ENCODE assay signal across 25 cellular contexts in genomic region chr3:48460517-48460902, GRCh38.
"Had no signal": no experiment of that assay in that cellular context is flagged by ENCODE, and none has a peak within 500 bp of the region (broad histone marks: within the 10 kb centered on the region; RNA-seq: fewer than 3 reads in every experiment).

No MANE protein-coding gene starts in this region.

- H3K4me3 Mint-ChIP-seq: activated B cell treated with CpG ODN at 0.5 μM for 24 hours; activated T-helper 1 cell treated with anti-CD3 and anti-CD28 coated beads, Interleukin-12 subunit alpha, Interleukin-12 subunit beta, Interleukin-2, Interleukin-4 antibody, amounts not matched to agents 30 ng/mL and 10 ng/mL and 1 ng/mL, durations not matched to agents 14 hours and 24 hours and 36 hours; mesothelial cell of epicardium; stimulated activated naive B cell treated with anti-CD40 and anti-IgM and Interleukin-4, amounts not matched to agents 10 μg/mL and 1 μg/mL and 100 μg/mL, for 72 hours had no signal

- H3K4me3 ChIP-seq: cardiac muscle cell, colonic mucosa, esophagus squamous epithelium, heart right ventricle, psoas muscle, sigmoid colon, stomach, tibial artery, upper lobe of right lung had no signal

- H3K27me3 ChIP-seq: cardiac muscle cell, colonic mucosa, esophagus squamous epithelium, heart right ventricle, sigmoid colon, stomach, tibial artery, upper lobe of right lung had no signal

- ATAC-seq: heart right ventricle; psoas muscle; SK-N-SH treated with all-trans-retinoic acid at 6 μM for 48 hours; stimulated activated naive B cell treated with anti-CD40 and anti-IgM and Interleukin-4, amounts not matched to agents 10 μg/mL and 1 μg/mL and 100 μg/mL, for 72 hours had no signal

- H3K9me3 ChIP-seq: colonic mucosa, esophagus squamous epithelium, heart right ventricle, psoas muscle, sigmoid colon, stomach, tibial artery, upper lobe of right lung had no signal

- H3K9me3 Mint-ChIP-seq: activated B cell treated with CpG ODN at 0.5 μM for 24 hours; activated T-helper 1 cell treated with anti-CD3 and anti-CD28 coated beads, Interleukin-12 subunit alpha, Interleukin-12 subunit beta, Interleukin-2, Interleukin-4 antibody, amounts not matched to agents 30 ng/mL and 10 ng/mL and 1 ng/mL, durations not matched to agents 14 hours and 24 hours and 36 hours; mesothelial cell of epicardium; naive B cell; stimulated activated naive B cell treated with anti-CD40 and anti-IgM and Interleukin-4, amounts not matched to agents 10 μg/mL and 1 μg/mL and 100 μg/mL, for 72 hours had no signal

- H3K27me3 Mint-ChIP-seq: activated B cell treated with CpG ODN at 0.5 μM for 24 hours; naive B cell; stimulated activated naive B cell treated with anti-CD40 and anti-IgM and Interleukin-4, amounts not matched to agents 10 μg/mL and 1 μg/mL and 100 μg/mL, for 72 hours had no signal

- H3K27ac Mint-ChIP-seq: activated B cell treated with CpG ODN at 0.5 μM for 24 hours; mesothelial cell of epicardium; stimulated activated naive B cell treated with anti-CD40 and anti-IgM and Interleukin-4, amounts not matched to agents 10 μg/mL and 1 μg/mL and 100 μg/mL, for 72 hours had no signal

- H3K36me3 Mint-ChIP-seq: naive B cell had no signal

- H3K4me1 ChIP-seq: parathyroid adenoma had no signal

- H3K27ac ChIP-seq: cardiac muscle cell, colonic mucosa, epithelial cell of prostate, heart right ventricle, parathyroid adenoma, psoas muscle, sigmoid colon, stomach, tibial artery, upper lobe of right lung had no signal

- DNase-seq: activated B cell treated with CpG ODN at 0.5 μM for 24 hours; activated CD4-positive, alpha-beta T cell treated with anti-CD3 and anti-CD28 coated beads, Interleukin-2, amount 50 U/mL, for 4 hours; activated T-cell treated with anti-CD3 and anti-CD28 coated beads for 4 hours; anterior cingulate cortex; colonic mucosa; effector CD8-positive, alpha-beta T cell; esophagus squamous epithelium; foreskin melanocyte; heart right ventricle; naive B cell; psoas muscle; sigmoid colon; small intestine; stimulated activated CD4-positive, alpha-beta T cell treated with anti-CD3 and anti-CD28 coated beads, Interleukin-4, amount 100 ng/mL, for 4 hours; stimulated activated CD8-positive, alpha-beta memory T cell treated with anti-CD3 and anti-CD28 coated beads, Interleukin-4, amount 100 ng/mL, for 48 hours; stimulated activated naive B cell treated with anti-CD40 and anti-IgM and Interleukin-4, amounts not matched to agents 10 μg/mL and 1 μg/mL and 100 μg/mL, for 72 hours; stomach; tibial artery; upper lobe of right lung had no signal
